11 cellular contexts compared by ENCODE assay signal in genomic region chr14:23557946-23558345, GRCh38. TPM values are rescaled to one million over a fixed set of nuclear protein-coding genes. Genes with fewer than 3 reads are reported as not detected.
DNase-seq lines count a peak whose midpoint lies in the region; ATAC-seq and TF ChIP-seq lines count a peak whose summit lies in the region.
"Had no signal": no experiment of that assay in that cellular context is flagged by ENCODE, and none has a peak within 500 bp of the region (broad histone marks: within the 10 kb centered on the region; RNA-seq: fewer than 3 reads in every experiment).

No MANE protein-coding gene starts in this region.

- no peaks in the 10 kb centered on the region for H3K27me3 Mint-ChIP-seq in activated T-cell treated with anti-CD3 and anti-CD28 coated beads, Interleukin-2, amount 50 U/mL, for 72 hours (ENCODE audit: low read depth)
- H3K27me3 Mint-ChIP-seq in dendritic cell treated with granulocyte-macrophage colony-stimulating factor and Interleukin-4, amounts not matched to agents 40 ng/mL and 50 ng/mL, for 4 days = no peaks in the 10 kb centered on the region
- no peaks in the 10 kb centered on the region for H3K27me3 Mint-ChIP-seq in stimulated activated naive CD8-positive, alpha-beta T cell treated with anti-CD3 and anti-CD28 coated beads, Interleukin-15, amount 100 ng/mL, for 72 hours

- H3K4me3 ChIP-seq in PC-9 = no peak overlapping the region

- no peak overlapping the region for H2AFZ ChIP-seq in PC-9

- peaks cover 51% of the 10 kb centered on the region for H3K4me1 Mint-ChIP-seq in activated T-cell treated with anti-CD3 and anti-CD28 coated beads, Interleukin-2, amount 50 U/mL, for 72 hours (ENCODE audit: low read depth)
- peaks cover 62% of the 10 kb centered on the region for H3K4me1 Mint-ChIP-seq in dendritic cell treated with granulocyte-macrophage colony-stimulating factor and Interleukin-4, amounts not matched to agents 40 ng/mL and 50 ng/mL, for 4 days (ENCODE audit: low read depth)
- peaks cover 71% of the 10 kb centered on the region for H3K4me1 Mint-ChIP-seq in stimulated activated naive CD8-positive, alpha-beta T cell treated with anti-CD3 and anti-CD28 coated beads, Interleukin-15, amount 100 ng/mL, for 72 hours

- H3K9me3 ChIP-seq in PC-9 (ENCODE audit: insufficient read depth, low read depth) = no peaks in the 10 kb centered on the region
- H3K9me3 ChIP-seq: tibial nerve had no signal

- H3K36me3 Mint-ChIP-seq in activated T-cell treated with anti-CD3 and anti-CD28 coated beads, Interleukin-2, amount 50 U/mL, for 72 hours (ENCODE audit: insufficient read depth in 2 of 2) = peaks cover 6 to 12% of the 10 kb centered on the region in 2 donors
- H3K36me3 Mint-ChIP-seq in dendritic cell treated with granulocyte-macrophage colony-stimulating factor and Interleukin-4, amounts not matched to agents 40 ng/mL and 50 ng/mL, for 4 days (ENCODE audit: low read depth) = peaks cover 69% of the 10 kb centered on the region

- H3K27ac ChIP-seq in PC-9 = no peak overlapping the region

- H3K4me1 ChIP-seq in PC-9 (replicated peaks; ENCODE audit: insufficient read depth) = no peaks in the 10 kb centered on the region; the same call in 1 of the 2 replicates

- no peak for DNase-seq in activated T-cell treated with anti-CD3 and anti-CD28 coated beads, Interleukin-2, amount 50 U/mL, for 72 hours
- DNase-seq in activated T-cell treated with anti-CD3 and anti-CD28 coated beads, Interleukin-2, amount 50 U/mL, for 48 hours = no peak
- DNase-seq in PC-9 (no peak), NCI-H345 (lab: John Stamatoyannopoulos, UW) (no peak), AML-193 (lab: John Stamatoyannopoulos, UW) (no peak), left ventricle myocardium superior (no peak)
- DNase-seq in stimulated activated naive CD8-positive, alpha-beta T cell treated with anti-CD3 and anti-CD28 coated beads, Interleukin-15, amount 100 ng/mL, for 72 hours = no peak
- DNase-seq: GF-D8 had no signal

- peak overlapping the region; percentile 97 for H3K27ac Mint-ChIP-seq in activated T-cell treated with anti-CD3 and anti-CD28 coated beads, Interleukin-2, amount 50 U/mL, for 72 hours
- H3K27ac Mint-ChIP-seq in dendritic cell treated with granulocyte-macrophage colony-stimulating factor and Interleukin-4, amounts not matched to agents 40 ng/mL and 50 ng/mL, for 4 days = peak overlapping the region; percentile 99
- peak overlapping the region in 1 of 2 donors; percentile 24 for H3K27ac Mint-ChIP-seq in stimulated activated naive CD8-positive, alpha-beta T cell treated with anti-CD3 and anti-CD28 coated beads, Interleukin-15, amount 100 ng/mL, for 72 hours

- peaks cover 9% of the 10 kb centered on the region for H3F3A ChIP-seq in PC-9 (ENCODE audit: insufficient read depth, low read depth)

- peak overlapping the region; percentile 91 for H3K4me2 ChIP-seq in PC-9

- H4K20me1 ChIP-seq in PC-9 (ENCODE audit: insufficient read depth) = no peaks in the 10 kb centered on the region; the same call in 1 of the 2 replicates

- H3K36me3 ChIP-seq in PC-9 (ENCODE audit: low read depth) = no peaks in the 10 kb centered on the region

- POLR2A ChIA-PET in PC-9 (lab: Charles Lee; ENCODE audit: unreplicated experiment) = interaction anchor here (0.6 kb wide), 3 partner anchors 15 to 563 kb away, joined by 3 to 9 read pairs (median 4); no protein-coding TSS in a partner anchor

- CTCF ChIA-PET in PC-9 (lab: Charles Lee) = interaction anchor here (0.5 to 1.1 kb wide), 3 partner anchors 79 to 445 kb away, joined by 3 to 9 read pairs (median 3); no protein-coding TSS in a partner anchor

- peak overlapping the region; percentile 82 to 92 for H3K4me3 Mint-ChIP-seq in activated T-cell treated with anti-CD3 and anti-CD28 coated beads, Interleukin-2, amount 50 U/mL, for 72 hours
- no peak overlapping the region for H3K4me3 Mint-ChIP-seq in dendritic cell treated with granulocyte-macrophage colony-stimulating factor and Interleukin-4, amounts not matched to agents 40 ng/mL and 50 ng/mL, for 4 days
- peak overlapping the region; percentile 54 to 75 for H3K4me3 Mint-ChIP-seq in stimulated activated naive CD8-positive, alpha-beta T cell treated with anti-CD3 and anti-CD28 coated beads, Interleukin-15, amount 100 ng/mL, for 72 hours

- no peaks in the 10 kb centered on the region for H3K9me2 ChIP-seq in PC-9 (ENCODE audit: insufficient read depth)

- H3K9me3 Mint-ChIP-seq in activated T-cell treated with anti-CD3 and anti-CD28 coated beads, Interleukin-2, amount 50 U/mL, for 72 hours = no peaks in the 10 kb centered on the region
- no peaks in the 10 kb centered on the region for H3K9me3 Mint-ChIP-seq in dendritic cell treated with granulocyte-macrophage colony-stimulating factor and Interleukin-4, amounts not matched to agents 40 ng/mL and 50 ng/mL, for 4 days
- no peaks in the 10 kb centered on the region for H3K9me3 Mint-ChIP-seq in stimulated activated naive CD8-positive, alpha-beta T cell treated with anti-CD3 and anti-CD28 coated beads, Interleukin-15, amount 100 ng/mL, for 72 hours

- ATAC-seq in activated T-cell treated with anti-CD3 and anti-CD28 coated beads, Interleukin-2, amount 50 U/mL, for 72 hours (replicated peaks in 1 of 2) = no peak
- no peak for ATAC-seq in stimulated activated naive CD8-positive, alpha-beta T cell treated with anti-CD3 and anti-CD28 coated beads, Interleukin-15, amount 100 ng/mL, for 72 hours
- ATAC-seq in left ventricle myocardium superior = no peak

- intact Hi-C loops in PC-9 (cut with micrococcal nuclease; ENCODE audit: unreplicated experiment) = loop anchor here (5.0 kb wide), 1 partner anchor 231 kb away; no protein-coding TSS in a partner anchor
- intact Hi-C loops in dendritic cell treated with granulocyte-macrophage colony-stimulating factor and Interleukin-4, amounts not matched to agents 40 ng/mL and 50 ng/mL, for 4 days (cut with micrococcal nuclease) = no loop called here
- intact Hi-C loops in left ventricle myocardium superior (cut with micrococcal nuclease) = loop anchor here (5.0 kb wide), 1 partner anchor 81 kb away; no protein-coding TSS in a partner anchor

- BruUV-seq in PC-9 (replicated peaks; lab: Mats Ljungman, UMichigan) = no TSS peak

- TF ChIP-seq CTCF in PC-9 (conservative IDR thresholded peaks at IDR 0.05) = no peak

- H3K79me2 ChIP-seq in PC-9 (ENCODE audit: low read depth) = no peaks in the 10 kb centered on the region

- no peaks in the 10 kb centered on the region for H3K27me3 ChIP-seq in PC-9 (ENCODE audit: insufficient read depth, low read depth)
- H3K27me3 ChIP-seq: tibial nerve had no signal

RNA-seq across cellular contexts. Expression of gene THTPA, which starts 1.9 kb away (rescaled TPM):
- total RNA-seq in activated T-cell treated with anti-CD3 and anti-CD28 coated beads, Interleukin-2, amount 50 U/mL, for 72 hours = 1 to 10 TPM; 6.5 to 7.4 TPM
- total RNA-seq in PC-9 (2021) (3.4 and 4.1 TPM in 2 replicates), left ventricle myocardium superior (20.2 TPM)

RNA-seq across cellular contexts. Expression of gene ZFHX2, which starts 6.4 kb away (rescaled TPM):
- 1 to 10 TPM; 1.9 to 3.7 TPM for total RNA-seq in activated T-cell treated with anti-CD3 and anti-CD28 coated beads, Interleukin-2, amount 50 U/mL, for 72 hours
- 3.7 and 5.3 TPM in 2 replicates for total RNA-seq in PC-9 (2021)
- total RNA-seq in left ventricle myocardium superior = 1.0 TPM

RNA-seq across cellular contexts. Expression of gene AP1G2, which starts 9.6 kb away (rescaled TPM):
- 100 to 1,000 TPM; 211 to 233 TPM for total RNA-seq in activated T-cell treated with anti-CD3 and anti-CD28 coated beads, Interleukin-2, amount 50 U/mL, for 72 hours
- total RNA-seq in PC-9 (2021) = 128 and 160 TPM in 2 replicates
- 15.5 TPM for total RNA-seq in left ventricle myocardium superior

RNA-seq across cellular contexts. Expression of gene JPH4, which starts 20.6 kb away (rescaled TPM):
- 1 to 10 TPM; 1.2 to 1.5 TPM for total RNA-seq in activated T-cell treated with anti-CD3 and anti-CD28 coated beads, Interleukin-2, amount 50 U/mL, for 72 hours
- total RNA-seq in PC-9 (2021) = not detected in 2 replicates
- total RNA-seq in left ventricle myocardium superior = 0.22 TPM
- total RNA-seq: bronchial epithelial cell had no signal
